3 cellular contexts compared by ENCODE assay signal in genomic region chr1:84605157-84605556, GRCh38.
TF ChIP-seq lines count a peak whose summit lies in the region.

No MANE protein-coding gene starts in this region.

TF ChIP-seq in liver, 16 proteins besides CTCF, POLR2A, EP300 and RAD21:
- TF ChIP-seq, protein P1, sequence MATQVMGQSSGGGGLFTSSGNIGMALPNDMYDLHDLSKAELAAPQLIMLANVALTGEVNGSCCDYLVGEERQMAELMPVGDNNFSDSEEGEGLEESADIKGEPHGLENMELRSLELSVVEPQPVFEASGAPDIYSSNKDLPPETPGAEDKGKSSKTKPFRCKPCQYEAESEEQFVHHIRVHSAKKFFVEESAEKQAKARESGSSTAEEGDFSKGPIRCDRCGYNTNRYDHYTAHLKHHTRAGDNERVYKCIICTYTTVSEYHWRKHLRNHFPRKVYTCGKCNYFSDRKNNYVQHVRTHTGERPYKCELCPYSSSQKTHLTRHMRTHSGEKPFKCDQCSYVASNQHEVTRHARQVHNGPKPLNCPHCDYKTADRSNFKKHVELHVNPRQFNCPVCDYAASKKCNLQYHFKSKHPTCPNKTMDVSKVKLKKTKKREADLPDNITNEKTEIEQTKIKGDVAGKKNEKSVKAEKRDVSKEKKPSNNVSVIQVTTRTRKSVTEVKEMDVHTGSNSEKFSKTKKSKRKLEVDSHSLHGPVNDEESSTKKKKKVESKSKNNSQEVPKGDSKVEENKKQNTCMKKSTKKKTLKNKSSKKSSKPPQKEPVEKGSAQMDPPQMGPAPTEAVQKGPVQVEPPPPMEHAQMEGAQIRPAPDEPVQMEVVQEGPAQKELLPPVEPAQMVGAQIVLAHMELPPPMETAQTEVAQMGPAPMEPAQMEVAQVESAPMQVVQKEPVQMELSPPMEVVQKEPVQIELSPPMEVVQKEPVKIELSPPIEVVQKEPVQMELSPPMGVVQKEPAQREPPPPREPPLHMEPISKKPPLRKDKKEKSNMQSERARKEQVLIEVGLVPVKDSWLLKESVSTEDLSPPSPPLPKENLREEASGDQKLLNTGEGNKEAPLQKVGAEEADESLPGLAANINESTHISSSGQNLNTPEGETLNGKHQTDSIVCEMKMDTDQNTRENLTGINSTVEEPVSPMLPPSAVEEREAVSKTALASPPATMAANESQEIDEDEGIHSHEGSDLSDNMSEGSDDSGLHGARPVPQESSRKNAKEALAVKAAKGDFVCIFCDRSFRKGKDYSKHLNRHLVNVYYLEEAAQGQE (IDR thresholded peaks at IDR 0.05) = no peak
- TF ChIP-seq JUND (IDR thresholded peaks at IDR 0.05) = no peak
- TF ChIP-seq GABPA (IDR thresholded peaks at IDR 0.05 in 1 of 2, conservative IDR thresholded peaks at IDR 0.05 in 1 of 2) = no peak
- no peak for TF ChIP-seq YY1 (IDR thresholded peaks at IDR 0.05)
- TF ChIP-seq TAF1 (conservative IDR thresholded peaks at IDR 0.05) = no peak
- TF ChIP-seq, protein P2, sequence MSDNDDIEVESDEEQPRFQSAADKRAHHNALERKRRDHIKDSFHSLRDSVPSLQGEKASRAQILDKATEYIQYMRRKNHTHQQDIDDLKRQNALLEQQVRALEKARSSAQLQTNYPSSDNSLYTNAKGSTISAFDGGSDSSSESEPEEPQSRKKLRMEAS (IDR thresholded peaks at IDR 0.05) = no peak
- TF ChIP-seq FOXA2 (IDR thresholded peaks at IDR 0.05) = no peak
- TF ChIP-seq NR2F2 (IDR thresholded peaks at IDR 0.05) = no peak
- TF ChIP-seq HNF4G (IDR thresholded peaks at IDR 0.05) = no peak
- no peak for TF ChIP-seq HNF4A (conservative IDR thresholded peaks at IDR 0.05)
- TF ChIP-seq SP1 (IDR thresholded peaks at IDR 0.05) = no peak
TF ChIP-seq in liver: peak in this region for 0.

TF ChIP-seq in HepG2, 621 proteins besides CTCF, POLR2A, EP300 and RAD21 (continues in another document):
- TF ChIP-seq ZNF329 (CRISPR knock-in tag; IDR thresholded peaks at IDR 0.05; ENCODE audit: low read depth) (no peak), TCF7 (IDR thresholded peaks at IDR 0.05; ENCODE audit: low read depth) (no peak), ZNF737 (CRISPR knock-in tag; IDR thresholded peaks at IDR 0.05; ENCODE audit: borderline replicate concordance) (no peak), REL (CRISPR knock-in tag; conservative IDR thresholded peaks at IDR 0.05) (no peak), STAT6 (CRISPR knock-in tag; IDR thresholded peaks at IDR 0.05; ENCODE audit: borderline replicate concordance) (no peak), ZNF713 (CRISPR knock-in tag; IDR thresholded peaks at IDR 0.05) (no peak), TRIM22 (IDR thresholded peaks at IDR 0.05) (no peak)
- TF ChIP-seq, protein P3, sequence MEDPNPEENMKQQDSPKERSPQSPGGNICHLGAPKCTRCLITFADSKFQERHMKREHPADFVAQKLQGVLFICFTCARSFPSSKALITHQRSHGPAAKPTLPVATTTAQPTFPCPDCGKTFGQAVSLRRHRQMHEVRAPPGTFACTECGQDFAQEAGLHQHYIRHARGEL (CRISPR knock-in tag; IDR thresholded peaks at IDR 0.05) = no peak
- TF ChIP-seq, protein P4, sequence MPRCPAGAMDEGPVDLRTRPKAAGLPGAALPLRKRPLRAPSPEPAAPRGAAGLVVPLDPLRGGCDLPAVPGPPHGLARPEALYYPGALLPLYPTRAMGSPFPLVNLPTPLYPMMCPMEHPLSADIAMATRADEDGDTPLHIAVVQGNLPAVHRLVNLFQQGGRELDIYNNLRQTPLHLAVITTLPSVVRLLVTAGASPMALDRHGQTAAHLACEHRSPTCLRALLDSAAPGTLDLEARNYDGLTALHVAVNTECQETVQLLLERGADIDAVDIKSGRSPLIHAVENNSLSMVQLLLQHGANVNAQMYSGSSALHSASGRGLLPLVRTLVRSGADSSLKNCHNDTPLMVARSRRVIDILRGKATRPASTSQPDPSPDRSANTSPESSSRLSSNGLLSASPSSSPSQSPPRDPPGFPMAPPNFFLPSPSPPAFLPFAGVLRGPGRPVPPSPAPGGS (CRISPR knock-in tag; IDR thresholded peaks at IDR 0.05) = no peak
- TF ChIP-seq, protein P5, sequence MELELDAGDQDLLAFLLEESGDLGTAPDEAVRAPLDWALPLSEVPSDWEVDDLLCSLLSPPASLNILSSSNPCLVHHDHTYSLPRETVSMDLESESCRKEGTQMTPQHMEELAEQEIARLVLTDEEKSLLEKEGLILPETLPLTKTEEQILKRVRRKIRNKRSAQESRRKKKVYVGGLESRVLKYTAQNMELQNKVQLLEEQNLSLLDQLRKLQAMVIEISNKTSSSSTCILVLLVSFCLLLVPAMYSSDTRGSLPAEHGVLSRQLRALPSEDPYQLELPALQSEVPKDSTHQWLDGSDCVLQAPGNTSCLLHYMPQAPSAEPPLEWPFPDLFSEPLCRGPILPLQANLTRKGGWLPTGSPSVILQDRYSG (CRISPR knock-in tag; IDR thresholded peaks at IDR 0.05) = no peak
- TF ChIP-seq, protein P6, sequence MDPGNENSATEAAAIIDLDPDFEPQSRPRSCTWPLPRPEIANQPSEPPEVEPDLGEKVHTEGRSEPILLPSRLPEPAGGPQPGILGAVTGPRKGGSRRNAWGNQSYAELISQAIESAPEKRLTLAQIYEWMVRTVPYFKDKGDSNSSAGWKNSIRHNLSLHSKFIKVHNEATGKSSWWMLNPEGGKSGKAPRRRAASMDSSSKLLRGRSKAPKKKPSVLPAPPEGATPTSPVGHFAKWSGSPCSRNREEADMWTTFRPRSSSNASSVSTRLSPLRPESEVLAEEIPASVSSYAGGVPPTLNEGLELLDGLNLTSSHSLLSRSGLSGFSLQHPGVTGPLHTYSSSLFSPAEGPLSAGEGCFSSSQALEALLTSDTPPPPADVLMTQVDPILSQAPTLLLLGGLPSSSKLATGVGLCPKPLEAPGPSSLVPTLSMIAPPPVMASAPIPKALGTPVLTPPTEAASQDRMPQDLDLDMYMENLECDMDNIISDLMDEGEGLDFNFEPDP (CRISPR knock-in tag; conservative IDR thresholded peaks at IDR 0.05) = no peak

TF ChIP-seq in GM12878, 131 proteins besides CTCF, POLR2A, EP300 and RAD21:
- TF ChIP-seq ZNF274 (IDR thresholded peaks at IDR 0.05; ENCODE audit: insufficient read depth, insufficient read length) (no peak), CBX5 (IDR thresholded peaks at IDR 0.05; ENCODE audit: low read depth) (peak; percentile 99), NR2C2 (IDR thresholded peaks at IDR 0.05; ENCODE audit: borderline replicate concordance, control insufficient read depth, insufficient read length, low read depth) (peak; percentile 22), RELA (IDR thresholded peaks at IDR 0.05; ENCODE audit: borderline replicate concordance, partially characterized antibody) (no peak), ZBTB33 (IDR thresholded peaks at IDR 0.05) (no peak), NR2C1 (IDR thresholded peaks at IDR 0.05) (0 out of 2 replicates have a peak, but pooled peaks have one; percentile 17), NR2F1 (conservative IDR thresholded peaks at IDR 0.05) (0 out of 2 replicates have a peak, but pooled peaks have one; percentile 32)
- TF ChIP-seq, protein P7, sequence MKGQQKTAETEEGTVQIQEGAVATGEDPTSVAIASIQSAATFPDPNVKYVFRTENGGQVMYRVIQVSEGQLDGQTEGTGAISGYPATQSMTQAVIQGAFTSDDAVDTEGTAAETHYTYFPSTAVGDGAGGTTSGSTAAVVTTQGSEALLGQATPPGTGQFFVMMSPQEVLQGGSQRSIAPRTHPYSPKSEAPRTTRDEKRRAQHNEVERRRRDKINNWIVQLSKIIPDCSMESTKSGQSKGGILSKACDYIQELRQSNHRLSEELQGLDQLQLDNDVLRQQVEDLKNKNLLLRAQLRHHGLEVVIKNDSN (IDR thresholded peaks at IDR 0.05; ENCODE audit: borderline replicate concordance, extremely low read length, insufficient read depth, low read depth, low read length) = peak; percentile 18
